20 cellular contexts compared by ENCODE assay signal in genomic region chr2:9889812-9890261, GRCh38. TPM values are rescaled to one million over a fixed set of nuclear protein-coding genes. Genes with fewer than 3 reads are reported as not detected.
DNase-seq lines count a peak whose midpoint lies in the region; ATAC-seq and TF ChIP-seq lines count a peak whose summit lies in the region.
"Had no signal": no experiment of that assay in that cellular context is flagged by ENCODE, and none has a peak within 500 bp of the region (broad histone marks: within the 10 kb centered on the region; RNA-seq: fewer than 3 reads in every experiment).

No MANE protein-coding gene starts in this region.

- POLR2A ChIA-PET in activated CD8-positive, alpha-beta T cell treated with anti-CD3 and anti-CD28 coated beads, Interleukin-2, amount 10 ng/mL, durations not matched to agents 7 days and 5 days (lab: Charles Lee), result interaction anchor here (0.6 to 1.2 kb wide), 2 partner anchors 46 to 1182 kb away, joined by 4 read pairs; partner anchors contain the start of gene TAF1B

- peak overlapping the region; percentile 11 for H3K27ac Mint-ChIP-seq in progenitor cell of endocrine pancreas
- H3K27ac Mint-ChIP-seq in activated CD8-positive, alpha-beta T cell treated with anti-CD3 and anti-CD28 coated beads, Interleukin-2, amount 10 ng/mL, durations not matched to agents 7 days and 5 days, result no peak overlapping the region
- H3K27ac Mint-ChIP-seq: activated naive CD4-positive, alpha-beta T cell treated with anti-CD3 and anti-CD28 coated beads, Interleukin-2, amount 10 ng/mL, durations not matched to agents 7 days and 5 days; T-helper 2 cell treated with Interferon-gamma antibody and Interleukin-4, amounts not matched to agents 5 μg/mL and 100 μg/mL, for 36 hours had no signal

- peak overlapping the region; percentile 41 for H3K27ac ChIP-seq in WERI-Rb-1
- H3K27ac ChIP-seq: brain microvascular endothelial cell, testis had no signal

- H3K36me3 ChIP-seq in WERI-Rb-1, result peaks cover 49% of the 10 kb centered on the region
- H3K36me3 ChIP-seq: brain microvascular endothelial cell had no signal

- TF ChIP-seq CTCF in WERI-Rb-1 (IDR thresholded peaks at IDR 0.05; ENCODE audit: low read depth, low read length), result no peak
- no peak for TF ChIP-seq CTCF in progenitor cell of endocrine pancreas (IDR thresholded peaks at IDR 0.05; ENCODE audit: unreplicated experiment)

- no peak overlapping the region for H3K4me3 ChIP-seq in WERI-Rb-1 (ENCODE audit: low read depth, low read length)
- H3K4me3 ChIP-seq: MG63, testis had no signal

- H3K4me1 Mint-ChIP-seq in progenitor cell of endocrine pancreas (ENCODE audit: low read depth), result no peaks in the 10 kb centered on the region
- H3K4me1 Mint-ChIP-seq in activated CD8-positive, alpha-beta T cell treated with anti-CD3 and anti-CD28 coated beads, Interleukin-2, amount 10 ng/mL, durations not matched to agents 7 days and 5 days (ENCODE audit: low read depth), result peaks cover 14% of the 10 kb centered on the region

- peaks cover 32% of the 10 kb centered on the region for H3K36me3 Mint-ChIP-seq in progenitor cell of endocrine pancreas (ENCODE audit: insufficient read depth)
- peaks cover 53% of the 10 kb centered on the region for H3K36me3 Mint-ChIP-seq in activated CD8-positive, alpha-beta T cell treated with anti-CD3 and anti-CD28 coated beads, Interleukin-2, amount 10 ng/mL, durations not matched to agents 7 days and 5 days (ENCODE audit: low read depth)

- peaks cover 10% of the 10 kb centered on the region for H3K9me3 Mint-ChIP-seq in progenitor cell of endocrine pancreas (ENCODE audit: low read depth)
- H3K9me3 Mint-ChIP-seq in activated CD8-positive, alpha-beta T cell treated with anti-CD3 and anti-CD28 coated beads, Interleukin-2, amount 10 ng/mL, durations not matched to agents 7 days and 5 days (ENCODE audit: insufficient read depth), result peaks cover 19% of the 10 kb centered on the region

- CTCF ChIA-PET in activated CD8-positive, alpha-beta T cell treated with anti-CD3 and anti-CD28 coated beads, Interleukin-2, amount 10 ng/mL, durations not matched to agents 7 days and 5 days (lab: Charles Lee), result interaction anchor here (1.1 kb wide), 1 partner anchor 77 kb away, joined by 4 read pairs; no protein-coding TSS in a partner anchor

- no peak for ATAC-seq in GM18511 (IDR thresholded peaks at IDR 0.05; ENCODE audit: unreplicated experiment)
- no peak for ATAC-seq in HG02571 (IDR thresholded peaks at IDR 0.05; ENCODE audit: unreplicated experiment)
- ATAC-seq in activated CD8-positive, alpha-beta T cell treated with anti-CD3 and anti-CD28 coated beads, Interleukin-2, amount 10 ng/mL, durations not matched to agents 7 days and 5 days, result no peak

- H3K27me3 ChIP-seq in WERI-Rb-1 (ENCODE audit: insufficient read depth, low read depth, severe bottlenecking), result no peaks in the 10 kb centered on the region
- H3K27me3 ChIP-seq: brain microvascular endothelial cell, MG63, testis had no signal

- peaks cover 6% of the 10 kb centered on the region for H3K9me3 ChIP-seq in WERI-Rb-1 (ENCODE audit: severe bottlenecking)
- H3K9me3 ChIP-seq: testis had no signal

- no peaks in the 10 kb centered on the region for H3K27me3 Mint-ChIP-seq in progenitor cell of endocrine pancreas
- H3K27me3 Mint-ChIP-seq in activated CD8-positive, alpha-beta T cell treated with anti-CD3 and anti-CD28 coated beads, Interleukin-2, amount 10 ng/mL, durations not matched to agents 7 days and 5 days (ENCODE audit: low read depth), result no peaks in the 10 kb centered on the region
- H3K27me3 Mint-ChIP-seq: activated naive CD4-positive, alpha-beta T cell treated with anti-CD3 and anti-CD28 coated beads, Interleukin-2, amount 10 ng/mL, durations not matched to agents 7 days and 5 days had no signal

- DNase-seq in HuH-7.5 (ENCODE audit: low spot score), result peak; percentile 16
- DNase-seq in WERI-Rb-1, result peak; percentile 54
- DNase-seq in islet precursor cell, result peak; percentile 73
- no peak for DNase-seq in progenitor cell of endocrine pancreas (ENCODE audit: low spot score, unreplicated experiment)
- DNase-seq in D341Med (ENCODE audit: low spot score), result no peak
- no peak for DNase-seq in activated CD8-positive, alpha-beta T cell treated with anti-CD3 and anti-CD28 coated beads, Interleukin-2, amount 10 ng/mL, durations not matched to agents 7 days and 5 days
- DNase-seq: activated CD4-positive, alpha-beta T cell treated with anti-CD3 and anti-CD28 coated beads for 4 hours; activated naive CD4-positive, alpha-beta T cell treated with anti-CD3 and anti-CD28 coated beads, Interleukin-2, amount 10 ng/mL, durations not matched to agents 7 days and 5 days; activated T-cell treated with anti-CD3 and anti-CD28 coated beads for 4 hours; brain microvascular endothelial cell; effector CD8-positive, alpha-beta T cell; foreskin melanocyte; mammary epithelial cell; MG63; NCI-H2107; stimulated activated CD4-positive, alpha-beta T cell treated with anti-CD3 and anti-CD28 coated beads, Interleukin-2, amount 100 ng/mL, for 48 hours; testis had no signal

- no peak overlapping the region for H3K4me3 Mint-ChIP-seq in progenitor cell of endocrine pancreas (ENCODE audit: low read depth)
- no peak overlapping the region for H3K4me3 Mint-ChIP-seq in activated CD8-positive, alpha-beta T cell treated with anti-CD3 and anti-CD28 coated beads, Interleukin-2, amount 10 ng/mL, durations not matched to agents 7 days and 5 days
- H3K4me3 Mint-ChIP-seq: activated naive CD4-positive, alpha-beta T cell treated with anti-CD3 and anti-CD28 coated beads, Interleukin-2, amount 10 ng/mL, durations not matched to agents 7 days and 5 days; T-helper 2 cell treated with Interferon-gamma antibody and Interleukin-4, amounts not matched to agents 5 μg/mL and 100 μg/mL, for 36 hours had no signal

RNA-seq across cellular contexts. Expression of gene TAF1B, which starts 46.6 kb away (rescaled TPM):
- total RNA-seq in progenitor cell of endocrine pancreas, result 28.6 and 30.5 TPM in 2 replicates
- total RNA-seq in activated CD8-positive, alpha-beta T cell treated with anti-CD3 and anti-CD28 coated beads, Interleukin-2, amount 10 ng/mL, durations not matched to agents 7 days and 5 days, result 10 to 100 TPM; 33.0 to 35.6 TPM

Comparison
In these comparisons a context has a peak if more than half of its experiments do, and no peak if none do; other contexts are left out.
1. DNase-seq: peak in HuH-7.5 (single experiment), WERI-Rb-1 (single experiment) and islet precursor cell (single experiment); none in progenitor cell of endocrine pancreas (single experiment), D341Med (single experiment) and activated CD8-positive, alpha-beta T cell treated with anti-CD3 and anti-CD28 coated beads, Interleukin-2, amount 10 ng/mL, durations not matched to agents 7 days and 5 days (single experiment).